21 cellular contexts compared by ENCODE assay signal in the genomic region with DNA sequence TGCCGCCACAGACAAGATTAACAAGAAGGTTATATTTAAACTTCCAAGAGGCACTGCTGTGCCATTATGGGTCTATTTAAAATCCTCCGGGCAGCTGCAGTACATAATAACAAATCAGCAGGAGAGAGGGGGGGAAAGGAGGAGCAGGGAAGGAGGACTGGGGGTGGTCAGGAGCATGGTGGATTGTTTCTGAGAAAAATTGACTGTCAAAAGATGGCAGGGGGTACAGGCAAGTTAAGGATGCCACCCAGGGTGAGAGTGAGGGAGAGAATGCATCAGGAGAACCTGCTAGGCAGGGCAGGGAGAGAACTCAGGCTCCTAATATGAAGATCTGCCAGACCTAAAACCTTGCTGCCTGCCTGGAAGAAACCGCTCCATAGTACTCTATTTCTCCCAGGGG.
DNase-seq lines count a peak whose midpoint lies in the region; ATAC-seq and TF ChIP-seq lines count a peak whose summit lies in the region.
"Had no signal": no experiment of that assay in that cellular context is flagged by ENCODE, and none has a peak within 500 bp of the region (broad histone marks: within the 10 kb centered on the region; RNA-seq: fewer than 3 reads in every experiment).

No MANE protein-coding gene starts in this region.

- H3K36me3 Mint-ChIP-seq in neural crest cell (ENCODE audit: low read depth), result no peaks in the 10 kb centered on the region
- H3K36me3 Mint-ChIP-seq: CD4-positive, CD25-positive, alpha-beta regulatory T cell had no signal

- DNase-seq in NCI-H146 (lab: John Stamatoyannopoulos, UW) (peak; percentile 84), NCI-H146 treated with DMSO at 0.1 percent for 48 hours (lab: John Stamatoyannopoulos, UW; ENCODE audit: unreplicated experiment) (no peak), NCI-H2081 (lab: John Stamatoyannopoulos, UW) (peak; percentile 5 to 51), NT2/D1 (ENCODE audit: low read depth, low spot score) (peak; percentile 60), neural crest cell (ENCODE audit: low read depth, low spot score) (no peak), medulla oblongata (ENCODE audit: extremely low spot score) (no peak), right lobe of liver (no peak)
- DNase-seq: CD4-positive, CD25-positive, alpha-beta regulatory T cell; GM23248; NCI-H1048; NCI-H1694 treated with DMSO at 0.1 percent for 48 hours; NCI-H226; NCI-H526 treated with DMSO at 0.1 percent for 48 hours; SHP77; SK-N-SH; T-helper 1 cell had no signal

- no peak overlapping the region for H3K4me3 Mint-ChIP-seq in neural crest cell
- H3K4me3 Mint-ChIP-seq: B cell; CD4-positive, CD25-positive, alpha-beta regulatory T cell had no signal

- 29% methylated on average over 2 of the region's 3 CpGs for WGBS in right lobe of liver (ENCODE audit: insufficient coverage, low coverage, low lambda C conversion rate, missing lambda C conversion rate)

- no peak for ATAC-seq in GM21786 (IDR thresholded peaks at IDR 0.05; ENCODE audit: unreplicated experiment)
- ATAC-seq in right lobe of liver, result no peak
- ATAC-seq: Panc1 had no signal

- H3K27ac Mint-ChIP-seq in neural crest cell (ENCODE audit: unreplicated experiment), result peak overlapping the region; percentile 17
- H3K27ac Mint-ChIP-seq: B cell; CD4-positive, CD25-positive, alpha-beta regulatory T cell had no signal

- H3K9ac ChIP-seq in NT2/D1 (ENCODE audit: insufficient read length, low read depth), result no peak overlapping the region
- H3K9ac ChIP-seq: GM23248, KMS-11, SK-N-SH had no signal

- TF ChIP-seq POLR2A in right lobe of liver (IDR thresholded peaks at IDR 0.05), result no peak

- TF ChIP-seq CTCF in neural crest cell (conservative IDR thresholded peaks at IDR 0.05) (no peak), right lobe of liver (IDR thresholded peaks at IDR 0.05) (no peak)

- no peaks in the 10 kb centered on the region for H3K4me1 ChIP-seq in NT2/D1 (ENCODE audit: insufficient read depth, insufficient read length)
- no peaks in the 10 kb centered on the region for H3K4me1 ChIP-seq in right lobe of liver

- peaks cover 29% of the 10 kb centered on the region for H3K4me1 Mint-ChIP-seq in neural crest cell
- H3K4me1 Mint-ChIP-seq: B cell; CD4-positive, CD25-positive, alpha-beta regulatory T cell had no signal

- H3K36me3 ChIP-seq in NT2/D1 (ENCODE audit: insufficient read depth, insufficient read length, low read length) (no peaks in the 10 kb centered on the region), right lobe of liver (no peaks in the 10 kb centered on the region)

- H3K9me3 ChIP-seq in NT2/D1 (ENCODE audit: insufficient read depth, low read length) (no peaks in the 10 kb centered on the region), right lobe of liver (no peaks in the 10 kb centered on the region)
- H3K9me3 ChIP-seq: SK-N-SH had no signal

- H3K9me3 Mint-ChIP-seq in neural crest cell, result peaks cover 6% of the 10 kb centered on the region

- intact Hi-C loops in right lobe of liver (cut with DNase I), result no loop called here

- H3K4me3 ChIP-seq in NT2/D1 (ENCODE audit: insufficient read length, low read depth), result no peak overlapping the region
- no peak overlapping the region for H3K4me3 ChIP-seq in right lobe of liver
- H3K4me3 ChIP-seq: GM23248 had no signal

- H3K27me3 Mint-ChIP-seq in neural crest cell (ENCODE audit: low read depth), result no peaks in the 10 kb centered on the region
- H3K27me3 Mint-ChIP-seq: B cell; CD4-positive, CD25-positive, alpha-beta regulatory T cell had no signal

- H3K27me3 ChIP-seq in NT2/D1 (ENCODE audit: insufficient read depth, insufficient read length) (no peaks in the 10 kb centered on the region), right lobe of liver (no peaks in the 10 kb centered on the region)

- no peak overlapping the region for H3K27ac ChIP-seq in right lobe of liver
- H3K27ac ChIP-seq: 22Rv1, GM23248, KMS-11 had no signal

Comparison
In these comparisons a context has a peak if more than half of its experiments do, and no peak if none do; other contexts are left out.
1. DNase-seq: peak in NCI-H146 (single experiment), NCI-H2081 (2 of 2) and NT2/D1 (single experiment); none in NCI-H146 treated with DMSO at 0.1 percent for 48 hours (single experiment), neural crest cell (single experiment), medulla oblongata (single experiment) and right lobe of liver (0 of 3).